Comparison of ENCODE assay signal across 2 cellular contexts in genomic region chr1:197096137-197096536, GRCh38.
TF ChIP-seq lines count a peak whose summit lies in the region.

No MANE protein-coding gene starts in this region.

TF ChIP-seq in SK-N-SH, 30 proteins besides CTCF, POLR2A, EP300 and RAD21:
- no peak for TF ChIP-seq RXRA (IDR thresholded peaks at IDR 0.05; ENCODE audit: borderline replicate concordance, low read depth)
- TF ChIP-seq GABPA (IDR thresholded peaks at IDR 0.05; ENCODE audit: low read depth), result no peak
- TF ChIP-seq SIN3A (IDR thresholded peaks at IDR 0.05; ENCODE audit: borderline replicate concordance, low read depth, low read length), result no peak
- no peak for TF ChIP-seq POLR2AphosphoS5 (IDR thresholded peaks at IDR 0.05; ENCODE audit: low read depth, low read length)
- no peak for TF ChIP-seq IRF3 (IDR thresholded peaks at IDR 0.05; ENCODE audit: low read depth, low read length)
- TF ChIP-seq TEAD4 (IDR thresholded peaks at IDR 0.05; ENCODE audit: borderline replicate concordance, insufficient read depth), result no peak
- no peak for TF ChIP-seq NFIC (IDR thresholded peaks at IDR 0.05; ENCODE audit: borderline replicate concordance)
- TF ChIP-seq RFX5 (IDR thresholded peaks at IDR 0.05; ENCODE audit: low read length), result no peak
- TF ChIP-seq FOXM1 (IDR thresholded peaks at IDR 0.05; ENCODE audit: low read depth), result no peak
- no peak for TF ChIP-seq GATA2 (CRISPR knock-in tag; IDR thresholded peaks at IDR 0.05)
- TF ChIP-seq MXI1 (IDR thresholded peaks at IDR 0.05; ENCODE audit: low read depth, low read length), result no peak
- no peak for TF ChIP-seq EZH2phosphoT487 (IDR thresholded peaks at IDR 0.05; ENCODE audit: borderline replicate concordance, low read depth)
- TF ChIP-seq USF2 (IDR thresholded peaks at IDR 0.05; ENCODE audit: borderline replicate concordance, low read depth, low read length), result no peak
- no peak for TF ChIP-seq TAF1 (IDR thresholded peaks at IDR 0.05; ENCODE audit: borderline replicate concordance, low read depth, low read length)
- TF ChIP-seq TCF12 (IDR thresholded peaks at IDR 0.05), result no peak
- no peak for TF ChIP-seq RCOR1 (IDR thresholded peaks at IDR 0.05; ENCODE audit: low read length)
TF ChIP-seq in SK-N-SH: peak in this region for 0.

TF ChIP-seq in SK-N-SH treated with all-trans-retinoic acid at 6 μM for 48 hours, 23 proteins besides CTCF, POLR2A, EP300 and RAD21:
- no peak for TF ChIP-seq ESRRG (CRISPR knock-in tag; IDR thresholded peaks at IDR 0.05)
- TF ChIP-seq POU6F1 (CRISPR knock-in tag; IDR thresholded peaks at IDR 0.05; ENCODE audit: borderline replicate concordance, low read depth), result no peak
